9 cellular contexts compared by ENCODE assay signal in the genomic region with DNA sequence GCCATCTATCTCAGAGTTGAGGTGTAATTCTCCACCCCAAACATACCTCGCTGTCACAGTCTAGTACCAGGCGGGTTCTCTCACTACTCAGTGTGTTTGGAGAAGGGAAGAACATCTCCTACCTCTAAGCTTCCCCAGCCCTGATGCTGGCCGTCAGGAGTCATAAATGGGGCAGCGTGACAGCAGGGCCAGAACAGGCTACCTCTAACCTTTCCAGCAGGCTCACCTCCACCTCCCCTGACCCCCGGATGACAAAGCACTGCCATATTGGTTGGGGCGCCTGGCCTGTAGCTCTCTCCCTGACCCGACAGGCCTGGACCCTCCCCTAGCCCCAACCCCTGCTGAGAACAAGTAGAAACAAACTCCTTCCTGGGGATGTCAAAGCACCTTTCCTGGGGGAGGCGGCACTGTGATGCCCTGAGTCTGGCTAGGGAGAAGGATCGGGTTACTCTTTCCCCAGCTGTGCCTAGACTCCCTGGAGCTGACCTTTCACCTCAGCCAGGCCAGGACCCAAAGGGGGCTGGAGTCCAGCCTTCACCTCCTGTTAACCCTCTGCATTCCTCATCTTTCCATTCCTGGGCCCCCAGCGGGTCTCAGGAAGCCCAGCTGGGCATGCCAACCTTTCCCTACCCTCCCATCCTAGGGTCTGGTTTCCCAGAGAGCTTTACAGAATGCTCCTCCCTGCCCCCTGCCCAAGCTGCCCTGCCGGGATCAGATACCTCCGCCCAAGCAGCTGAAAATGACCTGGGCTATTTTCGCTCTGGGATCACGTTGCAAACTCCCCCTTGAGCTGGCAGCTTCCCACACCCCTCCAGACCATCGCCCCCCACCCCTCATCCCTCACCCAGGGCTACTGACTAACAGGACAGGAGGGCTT. TPM values are rescaled to one million over a fixed set of nuclear protein-coding genes. Genes with fewer than 3 reads are reported as not detected.
DNase-seq lines count a peak whose midpoint lies in the region; ATAC-seq and TF ChIP-seq lines count a peak whose summit lies in the region.
"Had no signal": no experiment of that assay in that cellular context is flagged by ENCODE, and none has a peak within 500 bp of the region (broad histone marks: within the 10 kb centered on the region; RNA-seq: fewer than 3 reads in every experiment).

No MANE protein-coding gene starts in this region.

- H3K4me3 ChIP-seq in transverse colon, result no peak overlapping the region

- peaks cover 36% of the 10 kb centered on the region for H3K4me1 Mint-ChIP-seq in activated T-cell treated with anti-CD3 and anti-CD28 coated beads, Interleukin-2, amount 50 U/mL, for 4 hours (ENCODE audit: low read depth)
- H3K4me1 Mint-ChIP-seq in chondrocyte (ENCODE audit: low read depth), result peaks cover 95% of the 10 kb centered on the region
- peaks cover 84% of the 10 kb centered on the region for H3K4me1 Mint-ChIP-seq in mesothelial cell of epicardium

- DNase-seq in activated T-cell treated with anti-CD3 and anti-CD28 coated beads, Interleukin-2, amount 50 U/mL, for 4 hours, result no peak
- DNase-seq in activated T-cell treated with anti-CD3 and anti-CD28 coated beads, Interleukin-2, amount 50 U/mL, for 48 hours, result no peak
- DNase-seq in chondrocyte (ENCODE audit: low spot score) (no peak), mesothelial cell of epicardium (ENCODE audit: low spot score in 2 of 2, unreplicated experiment in 2 of 2) (no peak), transverse colon (no peak), NCI-H2081 (lab: John Stamatoyannopoulos, UW) (no peak), posterior vena cava (ENCODE audit: low spot score) (no peak)
- DNase-seq: NCI-H524 had no signal

- intact Hi-C loops in transverse colon (cut with DNase I; ENCODE audit: low total_unique reads), result no loop called here
- intact Hi-C loops in posterior vena cava (cut with DNase I), result no loop called here

- H3K9me3 Mint-ChIP-seq in activated T-cell treated with anti-CD3 and anti-CD28 coated beads, Interleukin-2, amount 50 U/mL, for 4 hours, result no peaks in the 10 kb centered on the region
- H3K9me3 Mint-ChIP-seq in chondrocyte (ENCODE audit: low read depth), result no peaks in the 10 kb centered on the region
- no peaks in the 10 kb centered on the region for H3K9me3 Mint-ChIP-seq in mesothelial cell of epicardium

- no peaks in the 10 kb centered on the region for H3K27me3 ChIP-seq in transverse colon

- H3K4me3 Mint-ChIP-seq in activated T-cell treated with anti-CD3 and anti-CD28 coated beads, Interleukin-2, amount 50 U/mL, for 4 hours, result peak overlapping the region; percentile 72
- H3K4me3 Mint-ChIP-seq in chondrocyte (ENCODE audit: unreplicated experiment) (no peak overlapping the region), mesothelial cell of epicardium (peak overlapping the region; percentile 41)

- no peak for ATAC-seq in activated T-cell treated with anti-CD3 and anti-CD28 coated beads, Interleukin-2, amount 50 U/mL, for 4 hours
- no peak for ATAC-seq in HG02571 (IDR thresholded peaks at IDR 0.05; ENCODE audit: unreplicated experiment)

- peak overlapping the region; percentile 90 for H3K27ac Mint-ChIP-seq in chondrocyte (ENCODE audit: unreplicated experiment)
- peak overlapping the region; percentile 94 for H3K27ac Mint-ChIP-seq in mesothelial cell of epicardium

- H3K36me3 Mint-ChIP-seq in activated T-cell treated with anti-CD3 and anti-CD28 coated beads, Interleukin-2, amount 50 U/mL, for 4 hours (ENCODE audit: insufficient read depth), result peaks cover 2% of the 10 kb centered on the region
- H3K36me3 Mint-ChIP-seq in chondrocyte (ENCODE audit: low read depth) (no peaks in the 10 kb centered on the region), mesothelial cell of epicardium (no peaks in the 10 kb centered on the region)

- no peak for TF ChIP-seq POLR2A in transverse colon (IDR thresholded peaks at IDR 0.05)

- H3K36me3 ChIP-seq in transverse colon, result no peaks in the 10 kb centered on the region

- no peaks in the 10 kb centered on the region for H3K9me3 ChIP-seq in transverse colon

- peaks cover 64 to 97% (median 85%) of the 10 kb centered on the region in 4 donors for H3K4me1 ChIP-seq in transverse colon

- H3K27ac ChIP-seq in transverse colon, result peak overlapping the region; percentile 82 to 95 (median 92)

- H3K27me3 Mint-ChIP-seq in activated T-cell treated with anti-CD3 and anti-CD28 coated beads, Interleukin-2, amount 50 U/mL, for 4 hours (ENCODE audit: low read depth), result no peaks in the 10 kb centered on the region
- H3K27me3 Mint-ChIP-seq in chondrocyte (ENCODE audit: low read depth) (no peaks in the 10 kb centered on the region), mesothelial cell of epicardium (ENCODE audit: low read depth) (no peaks in the 10 kb centered on the region)

- in situ Hi-C loops in transverse colon (cut with MboI; ENCODE audit: low pct_ligation_motif_present in 1 of 4, low pct_unique_long_range_greater_than_20kb in 1 of 4, low sequenced_read_pairs in 3 of 4), result no loop called here

- 67 to 88% methylated on average over 1 to 14 of the region's 15 CpGs for WGBS in transverse colon (ENCODE audit: low coverage in 1 of 2), 2 donors

- no peak for TF ChIP-seq EP300 in transverse colon (IDR thresholded peaks at IDR 0.05; ENCODE audit: low read depth)

- TF ChIP-seq CTCF in chondrocyte (IDR thresholded peaks at IDR 0.05) (no peak), mesothelial cell of epicardium (IDR thresholded peaks at IDR 0.05; ENCODE audit: unreplicated experiment) (no peak), transverse colon (IDR thresholded peaks at IDR 0.05) (no peak)

RNA-seq across cellular contexts. Expression of a gene that starts 34.2 kb away (rescaled TPM):
- total RNA-seq in activated T-cell treated with anti-CD3 and anti-CD28 coated beads, Interleukin-2, amount 50 U/mL, for 4 hours, result 1 to 10 TPM; 7.6 to 9.4 (median 8.6) TPM
- 61.6 to 86.7 TPM (median 61.8 TPM) in 3 replicates for total RNA-seq in chondrocyte
- total RNA-seq in mesothelial cell of epicardium, result 71.4 to 73.5 TPM (median 72.1 TPM) in 3 replicates
- total RNA-seq in transverse colon, result 10 to 100 TPM; 11.7 to 34.4 (median 21.3) TPM
- total RNA-seq in posterior vena cava, result 10 to 100 TPM; 54.5 to 58.3 TPM
